Comparison of ENCODE assay signal across 1 cellular context in the genomic region with DNA sequence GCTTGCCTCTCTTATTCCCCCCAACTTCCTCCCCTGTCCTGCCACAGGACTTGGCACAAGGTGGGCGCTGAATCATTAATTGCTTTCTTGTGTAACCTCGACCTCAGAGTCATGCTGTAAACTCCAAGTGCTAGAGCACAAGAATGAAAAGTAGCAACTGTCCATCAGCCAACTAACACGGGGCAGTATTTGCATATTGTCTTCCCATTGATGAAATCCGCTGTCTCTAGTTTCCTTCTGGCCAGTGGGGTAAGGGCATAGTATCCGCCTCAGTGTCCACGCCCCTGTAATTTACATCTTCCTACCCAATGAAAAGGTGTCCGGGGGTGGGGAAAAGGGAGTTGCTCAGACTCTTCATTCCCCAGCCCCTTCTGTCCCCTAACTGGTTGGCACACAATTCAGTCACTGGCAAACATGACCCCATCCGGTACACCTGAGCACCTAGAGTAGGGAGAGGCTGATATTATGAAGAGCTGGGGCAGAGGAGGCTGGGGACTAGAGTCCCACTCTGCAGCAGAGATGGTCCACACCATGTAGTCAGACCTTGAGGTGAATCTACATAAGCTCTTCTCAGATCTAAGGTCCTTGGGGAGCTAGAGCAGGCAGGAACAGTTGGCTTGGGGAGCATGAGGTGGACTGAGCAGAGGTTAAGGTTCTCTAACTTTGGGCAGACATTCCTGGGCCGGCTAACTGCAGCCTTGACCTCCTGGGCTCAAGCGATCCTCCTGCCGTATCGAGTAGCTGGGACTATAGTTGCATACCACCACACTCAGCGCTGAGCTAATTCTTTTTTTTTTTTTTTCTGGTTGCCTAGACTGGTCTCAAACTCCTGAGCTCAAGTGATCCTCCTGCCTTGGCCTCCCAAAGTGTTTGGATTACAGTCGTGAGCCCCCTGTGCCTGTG.
TF ChIP-seq lines count a peak whose summit lies in the region.

No MANE protein-coding gene starts in this region.

TF ChIP-seq in HepG2, 621 proteins besides CTCF, POLR2A, EP300 and RAD21 (continued from another document):
- TF ChIP-seq ATF7-NPFF (CRISPR knock-in tag; IDR thresholded peaks at IDR 0.05; ENCODE audit: low read depth) = no peak
- TF ChIP-seq ZBTB1 (CRISPR knock-in tag; IDR thresholded peaks at IDR 0.05; ENCODE audit: borderline replicate concordance) = no peak
- TF ChIP-seq PHF5A (CRISPR knock-in tag; IDR thresholded peaks at IDR 0.05; ENCODE audit: low read depth, unreplicated experiment) = no peak
- TF ChIP-seq FOXA3 (CRISPR knock-in tag; IDR thresholded peaks at IDR 0.05) = no peak
- TF ChIP-seq ZFX (CRISPR knock-in tag; IDR thresholded peaks at IDR 0.05; ENCODE audit: low read depth) = no peak
- TF ChIP-seq, protein P1, sequence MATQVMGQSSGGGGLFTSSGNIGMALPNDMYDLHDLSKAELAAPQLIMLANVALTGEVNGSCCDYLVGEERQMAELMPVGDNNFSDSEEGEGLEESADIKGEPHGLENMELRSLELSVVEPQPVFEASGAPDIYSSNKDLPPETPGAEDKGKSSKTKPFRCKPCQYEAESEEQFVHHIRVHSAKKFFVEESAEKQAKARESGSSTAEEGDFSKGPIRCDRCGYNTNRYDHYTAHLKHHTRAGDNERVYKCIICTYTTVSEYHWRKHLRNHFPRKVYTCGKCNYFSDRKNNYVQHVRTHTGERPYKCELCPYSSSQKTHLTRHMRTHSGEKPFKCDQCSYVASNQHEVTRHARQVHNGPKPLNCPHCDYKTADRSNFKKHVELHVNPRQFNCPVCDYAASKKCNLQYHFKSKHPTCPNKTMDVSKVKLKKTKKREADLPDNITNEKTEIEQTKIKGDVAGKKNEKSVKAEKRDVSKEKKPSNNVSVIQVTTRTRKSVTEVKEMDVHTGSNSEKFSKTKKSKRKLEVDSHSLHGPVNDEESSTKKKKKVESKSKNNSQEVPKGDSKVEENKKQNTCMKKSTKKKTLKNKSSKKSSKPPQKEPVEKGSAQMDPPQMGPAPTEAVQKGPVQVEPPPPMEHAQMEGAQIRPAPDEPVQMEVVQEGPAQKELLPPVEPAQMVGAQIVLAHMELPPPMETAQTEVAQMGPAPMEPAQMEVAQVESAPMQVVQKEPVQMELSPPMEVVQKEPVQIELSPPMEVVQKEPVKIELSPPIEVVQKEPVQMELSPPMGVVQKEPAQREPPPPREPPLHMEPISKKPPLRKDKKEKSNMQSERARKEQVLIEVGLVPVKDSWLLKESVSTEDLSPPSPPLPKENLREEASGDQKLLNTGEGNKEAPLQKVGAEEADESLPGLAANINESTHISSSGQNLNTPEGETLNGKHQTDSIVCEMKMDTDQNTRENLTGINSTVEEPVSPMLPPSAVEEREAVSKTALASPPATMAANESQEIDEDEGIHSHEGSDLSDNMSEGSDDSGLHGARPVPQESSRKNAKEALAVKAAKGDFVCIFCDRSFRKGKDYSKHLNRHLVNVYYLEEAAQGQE (IDR thresholded peaks at IDR 0.05; ENCODE audit: borderline replicate concordance in 1 of 2, low read depth in 1 of 2, low read length in 2 of 2) = no peak
- TF ChIP-seq, protein P2, sequence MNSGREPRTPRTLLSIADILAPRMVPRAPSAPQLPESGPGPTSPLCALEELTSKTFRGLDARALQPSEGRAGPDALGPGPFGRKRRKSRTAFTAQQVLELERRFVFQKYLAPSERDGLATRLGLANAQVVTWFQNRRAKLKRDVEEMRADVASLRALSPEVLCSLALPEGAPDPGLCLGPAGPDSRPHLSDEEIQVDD (CRISPR knock-in tag; IDR thresholded peaks at IDR 0.05; ENCODE audit: borderline replicate concordance) = no peak
- TF ChIP-seq, protein P3, sequence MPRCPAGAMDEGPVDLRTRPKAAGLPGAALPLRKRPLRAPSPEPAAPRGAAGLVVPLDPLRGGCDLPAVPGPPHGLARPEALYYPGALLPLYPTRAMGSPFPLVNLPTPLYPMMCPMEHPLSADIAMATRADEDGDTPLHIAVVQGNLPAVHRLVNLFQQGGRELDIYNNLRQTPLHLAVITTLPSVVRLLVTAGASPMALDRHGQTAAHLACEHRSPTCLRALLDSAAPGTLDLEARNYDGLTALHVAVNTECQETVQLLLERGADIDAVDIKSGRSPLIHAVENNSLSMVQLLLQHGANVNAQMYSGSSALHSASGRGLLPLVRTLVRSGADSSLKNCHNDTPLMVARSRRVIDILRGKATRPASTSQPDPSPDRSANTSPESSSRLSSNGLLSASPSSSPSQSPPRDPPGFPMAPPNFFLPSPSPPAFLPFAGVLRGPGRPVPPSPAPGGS (CRISPR knock-in tag; IDR thresholded peaks at IDR 0.05) = no peak
